ENCODE assay signal across 20 cellular contexts in genomic region chr13:109747524-109747923, GRCh38. TPM values are rescaled to one million over a fixed set of nuclear protein-coding genes. Genes with fewer than 3 reads are reported as not detected.
A peak's percentile ranks its signal among the peaks of the same experiment; 100 is the strongest.
DNase-seq lines count a peak whose midpoint lies in the region; ATAC-seq, FAIRE-seq and TF ChIP-seq lines count a peak whose summit lies in the region.
"Had no signal": no experiment of that assay in that cellular context is flagged by ENCODE, and none has a peak within 500 bp of the region (broad histone marks: within the 10 kb centered on the region; RNA-seq: fewer than 3 reads in every experiment).

No MANE protein-coding gene starts in this region.

- H3K79me2 ChIP-seq in keratinocyte (ENCODE audit: control insufficient read depth, insufficient read depth, low read length): no peaks in the 10 kb centered on the region

- TF ChIP-seq CTCF in IMR-90 (conservative IDR thresholded peaks at IDR 0.05; ENCODE audit: low read depth, low read length) (0 out of 2 replicates have a peak, but pooled peaks have one; percentile 2), keratinocyte (optimal IDR thresholded peaks at IDR 0.05 in 1 of 3, IDR thresholded peaks at IDR 0.05 in 1 of 3, conservative IDR thresholded peaks at IDR 0.05 in 1 of 3; ENCODE audit: extremely low read depth in 1 of 3, insufficient read depth in 2 of 3, low read length in 3 of 3) (no peak)

- no peak overlapping the region for H4K5ac ChIP-seq in IMR-90 (ENCODE audit: low read depth, low read length)

- H3K9me3 ChIP-seq in IMR-90 (ENCODE audit: control insufficient read depth, insufficient read depth, low read length) (no peaks in the 10 kb centered on the region), keratinocyte (ENCODE audit: control insufficient read depth, low read depth, low read length) (peaks cover 6% of the 10 kb centered on the region)
- H3K9me3 ChIP-seq: pancreas had no signal

- no peak overlapping the region for H3K18ac ChIP-seq in IMR-90 (ENCODE audit: low read depth, low read length)

- intact Hi-C loops in IMR-90 (cut with micrococcal nuclease): loop anchor here (10.0 kb wide), 1 partner anchor 493 kb away; no protein-coding TSS in a partner anchor

- TF ChIP-seq POLR2A in IMR-90 (IDR thresholded peaks at IDR 0.05; ENCODE audit: low read depth, low read length): no peak

- H3K79me1 ChIP-seq in IMR-90 (ENCODE audit: low read depth in 1 of 2, low read length in 2 of 2): no peaks in the 10 kb centered on the region

- H3K36me3 ChIP-seq in IMR-90 (ENCODE audit: control insufficient read depth, insufficient read depth, low read length): peaks cover 1% of the 10 kb centered on the region; the same call in 1 of the 2 replicates
- H3K36me3 ChIP-seq in keratinocyte (ENCODE audit: control insufficient read depth in 2 of 2, extremely low read depth in 1 of 2, insufficient read depth in 2 of 2, low read length in 2 of 2): no peaks in the 10 kb centered on the region
- H3K36me3 ChIP-seq: pancreas had no signal

- CTCF ChIA-PET in IMR-90 (lab: Yijun Ruan, JAX): no interaction called here

- dilution Hi-C loops in IMR-90 (cut with HindIII; ENCODE audit: low sequenced_read_pairs, unreplicated experiment) (no loop called here), keratinocyte (cut with MboI; ENCODE audit: extremely low pct_ligation_motif_present, low sequenced_read_pairs) (no loop called here)

- no peak overlapping the region for H3K4me2 ChIP-seq in IMR-90 (ENCODE audit: low read depth, low read length)
- no peak overlapping the region for H3K4me2 ChIP-seq in keratinocyte (ENCODE audit: control insufficient read depth, extremely low read depth, insufficient read depth, low read depth, low read length)

- H3K9me1 ChIP-seq in IMR-90 (ENCODE audit: insufficient read depth, low read length): 0 out of 2 replicates have a peak, but pooled peaks cover 3% of the 10 kb centered on the region
- H3K9me1 ChIP-seq in keratinocyte (ENCODE audit: control insufficient read depth, extremely low read depth, insufficient read depth, low read length): no peaks in the 10 kb centered on the region

- no peak overlapping the region for H3K4ac ChIP-seq in IMR-90 (ENCODE audit: low read depth, low read length)

- H4K20me1 ChIP-seq in IMR-90 (ENCODE audit: insufficient read depth, low read length) (0 out of 2 replicates have a peak, but pooled peaks cover 3% of the 10 kb centered on the region), keratinocyte (ENCODE audit: control insufficient read depth, extremely low read depth, insufficient read depth, low read length) (no peaks in the 10 kb centered on the region)

- no peak overlapping the region for H2BK120ac ChIP-seq in IMR-90 (ENCODE audit: low read depth, low read length)

- BruUV-seq in IMR-90 (replicated peaks; lab: Mats Ljungman, UMichigan): no TSS peak

- H4K8ac ChIP-seq in IMR-90 (ENCODE audit: low read depth in 2 of 2, low read length in 2 of 2): no peak overlapping the region

- no peak for ATAC-seq in IMR-90 (ENCODE audit: low read depth)
- ATAC-seq: activated naive CD8-positive, alpha-beta T cell treated with anti-CD3 and anti-CD28 coated beads, Interleukin-2, amount 50 U/mL, for 24 hours; pancreas; stimulated activated effector memory CD8-positive, alpha-beta T cell treated with anti-CD3 and anti-CD28 coated beads, Interleukin-12 subunit alpha, Interleukin-12 subunit beta, amount 100 ng/mL, for 72 hours had no signal

- no peak overlapping the region for H2AFZ ChIP-seq in IMR-90 (replicated peaks; ENCODE audit: low read length, poor library complexity)
- no peak overlapping the region for H2AFZ ChIP-seq in keratinocyte (ENCODE audit: control insufficient read depth, low read length)

- H3K27me3 ChIP-seq in IMR-90 (ENCODE audit: control insufficient read depth, insufficient read depth, low read length) (peaks cover 13% of the 10 kb centered on the region), keratinocyte (ENCODE audit: control insufficient read depth, extremely low read depth, insufficient read depth, low read length) (no peaks in the 10 kb centered on the region)
- H3K27me3 ChIP-seq: pancreas, tibial artery had no signal

- POLR2A ChIA-PET in IMR-90 (lab: Charles Lee; ENCODE audit: unreplicated experiment): no interaction called here

- no CpG with 5 or more reads among the region's 3 CpGs for WGBS in IMR-90 (ENCODE audit: extremely low coverage in 2 of 2, insufficient read length in 1 of 2), 2 experiments

- no peak for TF ChIP-seq RAD21 in IMR-90 (IDR thresholded peaks at IDR 0.05; ENCODE audit: low read length)

- no peak overlapping the region for H4K91ac ChIP-seq in IMR-90 (ENCODE audit: insufficient read depth, low read depth, low read length)

- H2AK9ac ChIP-seq in IMR-90 (replicated peaks; ENCODE audit: low read depth, low read length, poor library complexity): no peak overlapping the region

- H3K4me1 ChIP-seq in IMR-90 (ENCODE audit: control insufficient read depth, insufficient read depth, low read length) (peaks cover 3% of the 10 kb centered on the region; the same call in 1 of the 2 replicates), keratinocyte (ENCODE audit: control insufficient read depth, extremely low read depth, insufficient read depth, low read length) (peaks cover 18% of the 10 kb centered on the region)
- H3K4me1 ChIP-seq: pancreas had no signal

- H3K27ac ChIP-seq in IMR-90 (ENCODE audit: insufficient read depth, low read length) (no peak overlapping the region), keratinocyte (ENCODE audit: control insufficient read depth, insufficient read depth, low read length) (no peak overlapping the region)
- H3K27ac ChIP-seq: pancreas, tibial artery had no signal

- H3K4me3 ChIP-seq in IMR-90 (ENCODE audit: insufficient read depth, low read depth, low read length) (no peak overlapping the region), keratinocyte (ENCODE audit: control insufficient read depth in 2 of 3, extremely low read depth in 1 of 3, insufficient read depth in 2 of 3, low read depth in 1 of 3, low read length in 3 of 3) (no peak overlapping the region)
- H3K4me3 ChIP-seq: pancreas, tibial artery had no signal

- H2BK20ac ChIP-seq in IMR-90 (ENCODE audit: low read depth, low read length): no peak overlapping the region

- no peak overlapping the region for H2BK5ac ChIP-seq in IMR-90 (ENCODE audit: low read depth, low read length, poor library complexity, severe bottlenecking)

- peak; percentile 61 for FAIRE-seq in keratinocyte (lab: Jason Lieb, UNC)
- FAIRE-seq: pancreas had no signal

- no peak overlapping the region for H3K23ac ChIP-seq in IMR-90 (ENCODE audit: low read depth, low read length)

- H2AK5ac ChIP-seq in IMR-90 (ENCODE audit: low read depth, low read length): no peak overlapping the region

- no peak overlapping the region for H3K14ac ChIP-seq in IMR-90 (replicated peaks; ENCODE audit: low read depth, low read length)

- in situ Hi-C loops in IMR-90 (cut with MboI; ENCODE audit: low sequenced_read_pairs): no loop called here
- in situ Hi-C loops in SK-MEL-5 (cut with HindIII; ENCODE audit: low pct_unique_long_range_greater_than_20kb, low sequenced_read_pairs): no loop called here

- H2BK15ac ChIP-seq in IMR-90 (ENCODE audit: low read depth, low read length): no peak overlapping the region

- H3K56ac ChIP-seq in IMR-90 (ENCODE audit: extremely low read depth, insufficient read depth, low read length): no peak overlapping the region

- peak; percentile 13 for DNase-seq in EH (ENCODE audit: low read depth)
- no peak for DNase-seq in IMR-90
- DNase-seq in SK-MEL-5 (ENCODE audit: low read depth, low spot score): peak; percentile 65
- DNase-seq in keratinocyte (ENCODE audit: low read depth, low spot score): no peak
- DNase-seq in COLO668 (lab: John Stamatoyannopoulos, UW; ENCODE audit: unreplicated experiment): no peak
- DNase-seq in 8988T: no peak
- DNase-seq in AG08396 (ENCODE audit: low spot score): no peak
- DNase-seq in NOMO-1 (lab: John Stamatoyannopoulos, UW; ENCODE audit: unreplicated experiment in 2 of 2): no peak
- DNase-seq: activated CD4-positive, alpha-beta memory T cell treated with anti-CD3 and anti-CD28 coated beads for 36 hours; activated naive CD8-positive, alpha-beta T cell treated with anti-CD3 and anti-CD28 coated beads, Interleukin-2, amount 50 U/mL, for 24 hours; activated T-cell treated with anti-CD3 and anti-CD28 coated beads, Interleukin-2, amount 50 U/mL, for 48 hours; caudate nucleus; DMS 273 treated with DMSO at 0.1 percent for 48 hours; effector memory CD4-positive, alpha-beta T cell; HCEC 1CT; hypothalamus; NCI-H2227 treated with DMSO at 0.1 percent for 48 hours; pancreas; tibial artery had no signal

- H3K9ac ChIP-seq in IMR-90 (ENCODE audit: low read depth, low read length): no peak overlapping the region
- no peak overlapping the region for H3K9ac ChIP-seq in keratinocyte (ENCODE audit: control insufficient read depth, extremely low read depth, insufficient read depth, low read length)

TF ChIP-seq in IMR-90, 13 proteins besides CTCF, POLR2A, EP300 and RAD21 (continues in another document):
- TF ChIP-seq BHLHE40 (IDR thresholded peaks at IDR 0.05; ENCODE audit: low read depth, low read length) (no peak), SMC3 (IDR thresholded peaks at IDR 0.05; ENCODE audit: low read depth, low read length) (no peak), MAFK (IDR thresholded peaks at IDR 0.05; ENCODE audit: low read depth, low read length) (no peak), CEBPB (IDR thresholded peaks at IDR 0.05; ENCODE audit: low read depth, low read length) (no peak)

RNA-seq across cellular contexts. Expression of gene IRS2, which starts 38.9 kb away (rescaled TPM):
- total RNA-seq in IMR-90 (2012; rRNA removed): 0.36 and 0.83 TPM in 2 replicates
- 1.4 and 1.9 TPM in 2 replicates for polyA plus RNA-seq in IMR-90 (2012; rRNA removed)
- 1.3 and 3.3 TPM in 2 replicates for polyA plus RNA-seq in IMR-90 (2012; cell fraction: cytosol; rRNA removed)
- 2.3 and 3.6 TPM in 2 replicates for polyA plus RNA-seq in IMR-90 (2012; cell fraction: nucleus; rRNA removed; ENCODE audit: low replicate concordance)
- total RNA-seq in SK-MEL-5 (2014; rRNA removed; shearing (Covaris generic)): 18.1 and 19.5 TPM in 2 replicates
- 87.3 and 115 TPM in 2 replicates for polyA plus RNA-seq in SK-MEL-5 (2015; cell fraction: cytosol; rRNA removed)
- 41.5 and 41.7 TPM in 2 replicates for polyA plus RNA-seq in SK-MEL-5 (2015; cell fraction: nucleus; rRNA removed)
- polyA plus RNA-seq in keratinocyte: 1.1 to 2.3 TPM (median 2.0 TPM) in 3 replicates
- 14.3 TPM for polyA plus RNA-seq in keratinocyte (2011; ENCODE audit: low read depth)
- polyA plus RNA-seq in keratinocyte (2011; cell fraction: cytosol; rRNA removed): 1.2 and 1.5 TPM in 2 replicates
- polyA plus RNA-seq in keratinocyte (2011; cell fraction: nucleus; rRNA removed): 3.1 and 3.8 TPM in 2 replicates
- 3.7 and 13.2 TPM in 2 replicates for polyA plus RNA-seq in keratinocyte (2012; ENCODE audit: low replicate concordance)
- 0.73 to 1.7 TPM (median 1.3 TPM) in 3 replicates for polyA minus RNA-seq in keratinocyte
- 3.5 TPM for polyA minus RNA-seq in keratinocyte (2011; cell fraction: cytosol; rRNA and poly(A)+ RNA removed)
- polyA minus RNA-seq in keratinocyte (2011; cell fraction: nucleus; rRNA and poly(A)+ RNA removed): 5.5 and 6.1 TPM in 2 replicates

Comparison
In these comparisons a context has a peak if more than half of its experiments do, and no peak if none do; other contexts are left out.
1. DNase-seq: peak in EH (single experiment) and SK-MEL-5 (single experiment); none in IMR-90 (single experiment), keratinocyte (single experiment), COLO668 (single experiment), 8988T (single experiment), AG08396 (single experiment) and NOMO-1 (0 of 2).
2. RNA of gene IRS2, which starts 38.9 kb away (total RNA-seq): 18.1 to 19.5 TPM in SK-MEL-5; 0.36 to 0.83 TPM in IMR-90; every median in the first group is over 10 times any median in the second.